ENCODE assay signal across 8 cellular contexts in the genomic region with DNA sequence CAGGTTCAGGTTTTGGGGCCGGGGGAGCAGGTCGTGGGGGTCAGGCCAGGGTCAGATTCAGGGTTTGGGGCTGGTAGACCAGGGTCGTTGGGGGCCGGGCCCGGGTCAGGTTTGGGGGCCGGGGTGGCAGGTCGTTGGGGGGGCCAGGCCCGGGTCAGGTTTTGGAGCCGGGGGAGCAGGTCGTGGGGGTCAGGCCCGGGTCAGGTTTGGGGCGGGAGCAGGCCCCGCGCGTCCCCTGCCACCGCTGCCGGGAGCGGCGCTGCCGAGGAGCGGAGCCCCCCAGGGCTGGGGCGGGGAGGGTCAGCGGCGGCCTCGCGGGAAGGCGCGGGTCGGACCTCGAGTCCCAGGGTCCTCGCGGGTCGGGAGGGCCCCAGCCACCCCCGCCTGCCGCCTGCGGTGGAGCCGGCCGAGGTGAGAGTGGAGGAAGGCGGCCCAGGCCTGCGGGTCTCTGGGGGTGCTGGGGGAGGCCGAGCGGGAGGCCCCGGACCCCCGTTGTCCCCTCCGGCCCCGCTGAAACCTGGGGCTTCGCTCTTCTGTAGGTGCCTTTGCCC. TPM values are rescaled to one million over a fixed set of nuclear protein-coding genes. Genes with fewer than 3 reads are reported as not detected.
DNase-seq lines count a peak whose midpoint lies in the region; ATAC-seq and TF ChIP-seq lines count a peak whose summit lies in the region.

No MANE protein-coding gene starts in this region.

- H3K36me3 Mint-ChIP-seq in T-cell, result no peaks in the 10 kb centered on the region

- H3K27ac ChIP-seq in foreskin keratinocyte (peak overlapping the region; percentile 6), rectal smooth muscle tissue (ENCODE audit: low read depth, low read length) (no peak overlapping the region)

- no peaks in the 10 kb centered on the region for H3K27me3 Mint-ChIP-seq in T-cell

- no peak for DNase-seq in GM12864 (ENCODE audit: low read depth)
- no peak for DNase-seq in T-cell
- DNase-seq in foreskin keratinocyte, result no peak
- DNase-seq in sciatic nerve (ENCODE audit: low spot score), result no peak
- no peak for DNase-seq in NK-92 treated with Interleukin-12 subunit alpha and Interleukin-12 subunit beta, amount 100 ng/mL, for 24 hours (lab: John Stamatoyannopoulos, UW)

- intact Hi-C loops in sciatic nerve (cut with DNase I), result no loop called here

- H3K27ac Mint-ChIP-seq in T-cell, result peak overlapping the region; percentile 93 to 94

- CTCF ChIA-PET in T-cell (lab: Charles Lee), result no interaction called here

- H3K4me3 ChIP-seq in GM12864 (ENCODE audit: low read depth, low read length) (peak overlapping the region; percentile 72), rectal smooth muscle tissue (ENCODE audit: low read length) (peak overlapping the region; percentile 67)

- ATAC-seq in T-cell (replicated peaks in 1 of 4), result no peak
- ATAC-seq in foreskin keratinocyte, result no peak
- no peak for ATAC-seq in sciatic nerve
- no peak for ATAC-seq in HG03159 (IDR thresholded peaks at IDR 0.05; ENCODE audit: unreplicated experiment)
- ATAC-seq in GM18909 (IDR thresholded peaks at IDR 0.05; ENCODE audit: poor library complexity, unreplicated experiment), result no peak

- TF ChIP-seq CTCF in GM12864 (IDR thresholded peaks at IDR 0.05; ENCODE audit: low read depth, low read length, missing control alignments) (no peak), foreskin keratinocyte (conservative IDR thresholded peaks at IDR 0.05) (peak; percentile 7)

- H3K9ac ChIP-seq in rectal smooth muscle tissue (ENCODE audit: low read length), result peak overlapping the region; percentile 8

- H3K4me3 Mint-ChIP-seq in T-cell, result peak overlapping the region; percentile 86 to 95 (median 89)

- POLR2A ChIA-PET in T-cell (lab: Charles Lee), result no interaction called here

- no peaks in the 10 kb centered on the region for H3K36me3 ChIP-seq in rectal smooth muscle tissue (ENCODE audit: control insufficient read depth, insufficient read depth, low read length)

- no peaks in the 10 kb centered on the region for H3K9me3 Mint-ChIP-seq in T-cell

- H3K4me1 ChIP-seq in foreskin keratinocyte, result peaks cover 6% of the 10 kb centered on the region
- peaks cover 14% of the 10 kb centered on the region for H3K4me1 ChIP-seq in rectal smooth muscle tissue (ENCODE audit: control insufficient read depth, insufficient read depth, low read length)

- H3K4me1 Mint-ChIP-seq in T-cell, result peaks cover 19 to 40% (median 37%) of the 10 kb centered on the region in 3 donors

- H3K27me3 ChIP-seq in foreskin keratinocyte (no peaks in the 10 kb centered on the region), rectal smooth muscle tissue (ENCODE audit: control insufficient read depth, insufficient read depth, low read length) (no peaks in the 10 kb centered on the region)

RNA-seq across cellular contexts. Expression of a gene that starts 0.5 kb away (rescaled TPM):
- total RNA-seq in T-cell (100 to 1,000 TPM; 116 to 213 (median 175) TPM), foreskin keratinocyte (50.7 and 52.2 TPM in 2 replicates), sciatic nerve (22.8 TPM)
- 63.7 and 64.5 TPM in 2 replicates for polyA plus RNA-seq in foreskin keratinocyte

RNA-seq across cellular contexts. Expression of a gene that starts 14.6 kb away (rescaled TPM):
- total RNA-seq in T-cell (10 to 100 TPM; 28.9 to 51.0 (median 46.1) TPM), foreskin keratinocyte (28.9 and 29.6 TPM in 2 replicates), sciatic nerve (22.6 TPM)
- 34.8 and 38.3 TPM in 2 replicates for polyA plus RNA-seq in foreskin keratinocyte

RNA-seq across cellular contexts. Expression of a gene that starts 15.7 kb away (rescaled TPM):
- total RNA-seq in T-cell (under 1 TPM in 3 of 5 donors, not detected in 2; 0.16 to 0.32 (median 0.26) TPM), foreskin keratinocyte (0.53 and 1.0 TPM in 2 replicates), sciatic nerve (0.76 TPM)
- 0.85 and 1.8 TPM in 2 replicates for polyA plus RNA-seq in foreskin keratinocyte

RNA-seq across cellular contexts. Expression of a gene that starts 58.6 kb away (rescaled TPM):
- total RNA-seq in T-cell (100 to 1,000 TPM; 129 to 144 (median 132) TPM), foreskin keratinocyte (21.6 and 22.6 TPM in 2 replicates), sciatic nerve (47.6 TPM)
- 12.9 and 13.4 TPM in 2 replicates for polyA plus RNA-seq in foreskin keratinocyte
